27 cellular contexts compared by ENCODE assay signal in genomic region chr11:132301465-132301864, GRCh38.
"Had no signal": no experiment of that assay in that cellular context is flagged by ENCODE, and none has a peak within 500 bp of the region (broad histone marks: within the 10 kb centered on the region; RNA-seq: fewer than 3 reads in every experiment).

No MANE protein-coding gene starts in this region.

- H3K4me1 ChIP-seq: colonic mucosa, esophagus muscularis mucosa, esophagus squamous epithelium, foreskin keratinocyte, gastroesophageal sphincter, heart left ventricle, heart right ventricle had no signal

- DNase-seq: colonic mucosa; cortex of kidney; dermis blood vessel endothelial cell; dorsolateral prefrontal cortex; effector CD4-positive, alpha-beta T cell; effector CD8-positive, alpha-beta T cell; effector memory CD4-positive, alpha-beta T cell; effector memory CD8-positive, alpha-beta T cell; endodermal cell; erythroblast; esophagus squamous epithelium; foreskin fibroblast; foreskin keratinocyte; foreskin melanocyte; glutamatergic neuron; head of caudate nucleus; heart left ventricle; heart right ventricle had no signal

- H3K9me3 ChIP-seq: colonic mucosa, esophagus muscularis mucosa, esophagus squamous epithelium, gastroesophageal sphincter, heart left ventricle, heart right ventricle had no signal

- H3K4me3 ChIP-seq: colonic mucosa, coronary artery, dorsolateral prefrontal cortex, esophagus muscularis mucosa, esophagus squamous epithelium, gastroesophageal sphincter, heart left ventricle, heart right ventricle had no signal

- H3K27ac ChIP-seq: colonic mucosa, coronary artery, dorsolateral prefrontal cortex, epithelial cell of prostate, esophagus muscularis mucosa, esophagus squamous epithelium, foreskin keratinocyte, gastroesophageal sphincter, heart left ventricle, heart right ventricle had no signal

- H3K36me3 ChIP-seq: colonic mucosa, esophagus muscularis mucosa, esophagus squamous epithelium, gastroesophageal sphincter, heart left ventricle, heart right ventricle had no signal

- FAIRE-seq: colon, endometrium, endothelial cell of umbilical vein, frontal cortex had no signal

- H3K27me3 ChIP-seq: colonic mucosa, dorsolateral prefrontal cortex, esophagus muscularis mucosa, esophagus squamous epithelium, foreskin keratinocyte, gastroesophageal sphincter, heart left ventricle, heart right ventricle had no signal

- ATAC-seq: effector memory CD8-positive, alpha-beta T cell; esophagus mucosa; foreskin keratinocyte; gastroesophageal sphincter; heart left ventricle; heart right ventricle had no signal
